Comparison of ENCODE assay signal across 10 cellular contexts in the genomic region with DNA sequence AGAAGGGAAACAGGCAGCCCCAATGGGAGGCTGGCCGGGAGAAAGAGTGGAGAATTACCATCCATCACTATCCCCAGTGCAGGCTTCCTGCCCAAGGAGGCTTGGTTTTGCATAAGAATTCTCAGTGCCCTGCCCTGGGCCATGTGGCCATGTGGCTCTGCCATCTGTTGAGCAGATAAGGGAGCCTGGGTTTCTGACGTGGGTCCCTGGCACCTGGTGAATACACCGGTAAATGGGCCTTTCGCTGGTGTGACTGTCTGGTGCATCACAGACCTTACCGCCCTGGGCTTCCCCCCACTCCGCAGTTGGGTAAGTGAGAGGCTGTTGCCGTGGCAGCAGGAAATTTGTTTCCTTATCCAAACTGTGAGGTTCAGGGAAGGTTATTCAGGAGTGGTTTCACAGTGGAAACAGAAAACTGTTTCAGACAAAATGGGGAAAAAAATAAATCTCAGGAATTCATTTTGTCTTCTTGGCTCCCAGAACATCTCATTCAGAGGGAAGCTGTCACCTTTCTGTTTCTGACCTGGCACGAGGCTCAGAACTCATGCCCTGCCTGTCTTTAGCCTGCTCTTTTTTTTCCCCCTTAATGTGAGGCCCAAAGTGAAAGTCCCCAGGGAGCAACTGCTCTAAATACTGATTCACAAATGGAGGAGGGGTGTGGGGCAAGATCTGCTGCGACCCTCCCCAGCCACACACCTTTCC. TPM values are rescaled to one million over a fixed set of nuclear protein-coding genes. Genes with fewer than 3 reads are reported as not detected.
DNase-seq lines count a peak whose midpoint lies in the region; TF ChIP-seq lines count a peak whose summit lies in the region.
"Had no signal": no experiment of that assay in that cellular context is flagged by ENCODE, and none has a peak within 500 bp of the region (broad histone marks: within the 10 kb centered on the region; RNA-seq: fewer than 3 reads in every experiment).

No MANE protein-coding gene starts in this region.

- no peak overlapping the region for H3K23ac ChIP-seq in H9 (ENCODE audit: insufficient read length, low read depth, low read length)

- H2BK12ac ChIP-seq in H9 (ENCODE audit: insufficient read length, low read depth, low read length) = no peak overlapping the region

- H2BK15ac ChIP-seq in H9 (ENCODE audit: low read depth, low read length) = no peak overlapping the region

- H3K4me1 ChIP-seq in H9 (ENCODE audit: insufficient read depth, low read length) (peaks cover 14% of the 10 kb centered on the region), osteoblast (ENCODE audit: insufficient read depth, low read length) (peaks cover 23% of the 10 kb centered on the region), SJCRH30 (no peaks in the 10 kb centered on the region)
- H3K4me1 ChIP-seq: HAP-1 had no signal

- H3K18ac ChIP-seq in H9 (ENCODE audit: insufficient read length, low read depth, low read length) = peak overlapping the region; percentile 3

- no peaks in the 10 kb centered on the region; a peak in 1 of 5 replicates for H3K9me3 Mint-ChIP-seq in H9

- no peak overlapping the region for H3K9ac ChIP-seq in H9 (ENCODE audit: extremely low read depth, insufficient read length, low read length)

- H2BK5ac ChIP-seq in H9 (ENCODE audit: insufficient read length, low read length) = no peak overlapping the region

- no peak overlapping the region for H4K8ac ChIP-seq in H9 (replicated peaks; ENCODE audit: insufficient read length, low read depth, low read length)

- H3K56ac ChIP-seq in H9 (ENCODE audit: insufficient read length, low read depth, low read length) = no peak overlapping the region

- H3K27me3 Mint-ChIP-seq in H9 (ENCODE audit: low read depth) = no peaks in the 10 kb centered on the region; the same call in 1 of the 2 replicates

- H3K4ac ChIP-seq in H9 (ENCODE audit: low read depth, low read length) = no peak overlapping the region

- H3K14ac ChIP-seq in H9 (ENCODE audit: insufficient read depth, low read length) = peak overlapping the region; percentile 39; the same call in 1 of the 2 replicates

- H4K20me1 ChIP-seq in H9 (ENCODE audit: control insufficient read depth, insufficient read depth, insufficient read length) (no peaks in the 10 kb centered on the region), osteoblast (ENCODE audit: insufficient read depth, low read length) (no peaks in the 10 kb centered on the region)

- peak; percentile 70 for DNase-seq in H9
- DNase-seq in NCI-H69 (lab: John Stamatoyannopoulos, UW) = peak; percentile 23
- peak; percentile 26 for DNase-seq in fibroblast of pulmonary artery (ENCODE audit: low read depth)
- no peak for DNase-seq in osteoblast (ENCODE audit: insufficient read length, low spot score, missing footprints)
- no peak for DNase-seq in iPS-NIHi7 (ENCODE audit: extremely low spot score)
- DNase-seq in SJCRH30 = no peak
- no peak for DNase-seq in ureter (ENCODE audit: low spot score)

- no peaks in the 10 kb centered on the region for H3K79me1 ChIP-seq in H9 (ENCODE audit: insufficient read depth, low read depth, low read length, poor library complexity, severe bottlenecking)

- no peaks in the 10 kb centered on the region for H3K23me2 ChIP-seq in H9 (ENCODE audit: insufficient read length, low read depth, low read length, poor library complexity, severe bottlenecking)

- no peak overlapping the region for H2AK5ac ChIP-seq in H9 (ENCODE audit: insufficient read length, low read length)

- peak overlapping the region in 1 of 2 experiments; percentile 38; a peak in 1 of 5 replicates for H3K4me3 Mint-ChIP-seq in H9

- H3K27ac ChIP-seq in H9 (ENCODE audit: insufficient read length, low read depth, low read length) = no peak overlapping the region
- H3K27ac ChIP-seq in osteoblast (ENCODE audit: low read depth, low read length) = no peak overlapping the region
- H3K27ac ChIP-seq in SJCRH30 = no peak overlapping the region

- H3K27ac Mint-ChIP-seq in H9 = peak overlapping the region in 1 of 3 experiments; percentile 44; a peak in 1 of 7 replicates

- WGBS in H9 (ENCODE audit: extremely low coverage, insufficient read length, low lambda C conversion rate) = no CpG with 5 or more reads among the region's 9 CpGs

- no peak for TF ChIP-seq CTCF in H9 (conservative IDR thresholded peaks at IDR 0.05)
- TF ChIP-seq CTCF in fibroblast of pulmonary artery (IDR thresholded peaks at IDR 0.05; ENCODE audit: low read length, missing control alignments) = no peak
- no peak for TF ChIP-seq CTCF in osteoblast (IDR thresholded peaks at IDR 0.05; ENCODE audit: extremely low read depth, low read depth, low read length)

- no peak overlapping the region for H4K5ac ChIP-seq in H9 (ENCODE audit: insufficient read length, low read depth, low read length)

- no peak overlapping the region for H4K91ac ChIP-seq in H9 (ENCODE audit: insufficient read length, low read depth, low read length)

- H3T11ph ChIP-seq in H9 (ENCODE audit: low read length) = no peak overlapping the region

- H3K4me1 Mint-ChIP-seq in H9 = peaks cover 9 to 25% of the 10 kb centered on the region in 2 experiments

- no peak overlapping the region for H2BK20ac ChIP-seq in H9 (ENCODE audit: low read depth, low read length, poor library complexity, severe bottlenecking)

- no peaks in the 10 kb centered on the region for H3K36me3 ChIP-seq in osteoblast (ENCODE audit: insufficient read depth, low read length)
- H3K36me3 ChIP-seq in SJCRH30 = no peaks in the 10 kb centered on the region
- H3K36me3 ChIP-seq: HAP-1 had no signal

- H3K9me3 ChIP-seq in H9 (ENCODE audit: control insufficient read depth, low read depth, low read length) (no peaks in the 10 kb centered on the region), osteoblast (ENCODE audit: low read depth, low read length) (no peaks in the 10 kb centered on the region), SJCRH30 (replicated peaks) (no peaks in the 10 kb centered on the region)
- H3K9me3 ChIP-seq: HAP-1 had no signal

- H3K4me2 ChIP-seq in H9 (ENCODE audit: insufficient read depth, insufficient read length, low read length) (no peak overlapping the region), osteoblast (ENCODE audit: insufficient read depth, low read length) (peak overlapping the region; percentile 26)

- no peaks in the 10 kb centered on the region for H3K27me3 ChIP-seq in H9 (ENCODE audit: insufficient read depth, low read length)
- no peaks in the 10 kb centered on the region for H3K27me3 ChIP-seq in osteoblast (ENCODE audit: insufficient read depth, low read length)
- H3K27me3 ChIP-seq in SJCRH30 = no peaks in the 10 kb centered on the region

- peak overlapping the region; percentile 10 for H2BK120ac ChIP-seq in H9 (ENCODE audit: low read depth, low read length, poor library complexity, severe bottlenecking)

- H3K36me3 Mint-ChIP-seq in H9 (ENCODE audit: insufficient read depth in 1 of 3, low read depth in 3 of 3) = no peaks in the 10 kb centered on the region

- H3K4me3 ChIP-seq in fibroblast of pulmonary artery (replicated peaks; ENCODE audit: low read depth, low read length) (no peak overlapping the region), osteoblast (ENCODE audit: insufficient read depth, low read length) (no peak overlapping the region), SJCRH30 (no peak overlapping the region)
- H3K4me3 ChIP-seq: HAP-1 had no signal

- H3K79me2 ChIP-seq in H9 (ENCODE audit: insufficient read depth, low read length) (no peaks in the 10 kb centered on the region), osteoblast (ENCODE audit: insufficient read depth, low read length) (no peaks in the 10 kb centered on the region)

- H2AFZ ChIP-seq in H9 (ENCODE audit: low read length) (no peak overlapping the region), osteoblast (ENCODE audit: low read length) (peak overlapping the region; percentile 49)

RNA-seq across cellular contexts. Expression of a gene that starts 54.7 kb away (rescaled TPM):
- total RNA-seq in H9 (2021) (0.39 and 0.66 TPM in 2 replicates), osteoblast (under 0.01 TPM in 1 of 2 replicates, not detected in the other), ureter (10.1 TPM)
- 0.04 TPM in 1 of 2 replicates, not detected in the other for total RNA-seq in SJCRH30 (2014; rRNA removed; shearing (Covaris generic))
- total RNA-seq: bronchial epithelial cell, NCI-H460 had no signal

Comparison
In these comparisons a context has a peak if more than half of its experiments do, and no peak if none do; other contexts are left out.
1. DNase-seq: peak in H9 (single experiment), NCI-H69 (single experiment) and fibroblast of pulmonary artery (single experiment); none in osteoblast (single experiment), iPS-NIHi7 (single experiment), SJCRH30 (0 of 2) and ureter (single experiment).